In the genomic region with DNA sequence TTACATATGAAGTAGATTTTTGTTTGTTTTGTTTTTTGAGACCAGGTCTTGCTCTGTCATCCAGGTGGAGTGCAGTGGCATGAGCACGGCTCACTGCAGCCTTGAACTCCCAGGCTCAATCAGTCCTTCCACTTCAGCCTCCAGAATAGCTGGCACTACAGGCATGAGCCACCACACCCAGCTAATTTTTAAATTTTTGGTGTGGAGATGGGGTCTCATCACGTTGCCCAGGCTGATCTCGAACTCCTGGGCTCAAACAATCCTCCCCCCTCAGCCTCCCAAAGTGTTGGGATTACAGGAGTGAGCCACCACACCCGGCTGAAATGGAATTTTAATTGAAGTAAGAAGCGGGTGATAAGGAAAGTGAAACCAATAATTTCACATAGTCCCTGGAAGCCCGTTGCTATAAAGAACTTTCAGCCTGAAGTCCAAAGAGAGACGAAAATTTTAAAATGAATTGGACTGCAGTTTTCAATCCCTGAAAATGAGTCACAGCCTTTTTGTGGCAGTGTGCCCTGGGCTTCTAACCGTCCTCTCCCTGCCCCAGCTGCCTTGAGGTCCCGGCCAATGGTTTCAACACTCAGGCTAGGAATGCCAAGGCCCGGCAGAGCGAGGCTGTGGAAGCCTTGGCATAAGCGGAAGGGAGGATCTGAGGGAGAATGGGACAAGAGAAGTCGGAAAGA, we compare ENCODE assay signal across 8 cellular contexts. TPM values are rescaled to one million over a fixed set of nuclear protein-coding genes. Genes with fewer than 3 reads are reported as not detected.
A peak's percentile ranks its signal among the peaks of the same experiment; 100 is the strongest.
DNase-seq lines count a peak whose midpoint lies in the region; ATAC-seq, FAIRE-seq and TF ChIP-seq lines count a peak whose summit lies in the region.

No MANE protein-coding gene starts in this region.

- peak overlapping the region; percentile 21 for H3K9ac ChIP-seq in mammary epithelial cell (ENCODE audit: insufficient read depth, low read length)
- H3K9ac ChIP-seq in HepG2 (ENCODE audit: insufficient read depth, low read depth, low read length): no peak overlapping the region

- peak overlapping the region; percentile 71 for H3K4me2 ChIP-seq in mammary epithelial cell (ENCODE audit: insufficient read depth, low read depth, low read length)
- H3K4me2 ChIP-seq in HepG2 (ENCODE audit: low read depth, low read length): peak overlapping the region; percentile 55

- H3K27me3 ChIP-seq in mammary epithelial cell (ENCODE audit: insufficient read depth, low read length): no peaks in the 10 kb centered on the region
- H3K27me3 ChIP-seq in HepG2 (ENCODE audit: control insufficient read depth in 1 of 2, insufficient read depth in 2 of 2, low read length in 2 of 2): peaks cover 7 to 64% of the 10 kb centered on the region in 2 experiments
- no peaks in the 10 kb centered on the region for H3K27me3 ChIP-seq in tibial nerve

- H2AFZ ChIP-seq in mammary epithelial cell (ENCODE audit: low read depth, low read length) (peak overlapping the region; percentile 93), HepG2 (ENCODE audit: low read length) (no peak overlapping the region)

- H3K9me3 ChIP-seq in KOPT-K1 (ENCODE audit: insufficient read depth, low read length, poor library complexity, severe bottlenecking): no peaks in the 10 kb centered on the region
- H3K9me3 ChIP-seq in mammary epithelial cell (replicated peaks; ENCODE audit: insufficient read depth, low read length): no peaks in the 10 kb centered on the region
- no peaks in the 10 kb centered on the region for H3K9me3 ChIP-seq in HepG2 (ENCODE audit: low read length)
- no peaks in the 10 kb centered on the region for H3K9me3 ChIP-seq in tibial nerve

- TF ChIP-seq CTCF in mammary epithelial cell (conservative IDR thresholded peaks at IDR 0.05 in 1 of 2, IDR thresholded peaks at IDR 0.05 in 1 of 2; ENCODE audit: extremely low read depth in 1 of 2, insufficient read depth in 1 of 2, low read depth in 1 of 2, low read length in 2 of 2): no peak
- no peak for TF ChIP-seq CTCF in HepG2 (CRISPR knock-in tag; IDR thresholded peaks at IDR 0.05)
- TF ChIP-seq CTCF in tibial nerve (IDR thresholded peaks at IDR 0.05): no peak

- H3K4me3 ChIP-seq in mammary epithelial cell (replicated peaks in 1 of 3; ENCODE audit: insufficient read depth in 1 of 3, low read depth in 2 of 3, low read length in 3 of 3) (peak overlapping the region in 2 of 3 experiments; percentile 14 to 19), HepG2 (replicated peaks in 1 of 3; ENCODE audit: insufficient read depth in 1 of 3, low read depth in 2 of 3, low read length in 3 of 3) (peak overlapping the region in 2 of 3 experiments; percentile 9 to 21; a peak in 2 of 6 replicates), tibial nerve (peak overlapping the region; percentile 10 to 44 (median 23))

- peak overlapping the region; percentile 35 for H3K27ac ChIP-seq in KOPT-K1 (ENCODE audit: low read depth, low read length, poor library complexity, severe bottlenecking)
- peak overlapping the region; percentile 71 for H3K27ac ChIP-seq in mammary epithelial cell (ENCODE audit: insufficient read depth, low read depth, low read length)
- no peak overlapping the region for H3K27ac ChIP-seq in HepG2 (ENCODE audit: extremely low read length, insufficient read depth, low read length)
- peak overlapping the region in 3 of 4 donors; percentile 66 to 89 (median 77) for H3K27ac ChIP-seq in tibial nerve

- no peaks in the 10 kb centered on the region for H4K20me1 ChIP-seq in mammary epithelial cell (ENCODE audit: insufficient read depth, low read length)
- H4K20me1 ChIP-seq in HepG2 (ENCODE audit: insufficient read depth, low read length): no peaks in the 10 kb centered on the region

- dilution Hi-C loops in mammary epithelial cell (cut with HindIII; ENCODE audit: low sequenced_read_pairs): no loop called here

- POLR2A ChIA-PET in HepG2 (lab: Yijun Ruan, JAX): interaction anchor here (2.2 kb wide), 1 partner anchor 9 kb away, joined by 6 read pairs; no protein-coding TSS in a partner anchor

- FAIRE-seq in HepG2 (lab: Jason Lieb, UNC): no peak

- WGBS in mammary epithelial cell (ENCODE audit: low coverage, missing lambda C conversion rate): 13% methylated on average over 13 of the region's 13 CpGs
- WGBS in HepG2 (ENCODE audit: low lambda C conversion rate): 9% methylated on average over 13 of the region's 13 CpGs
- 36 to 49% methylated on average over 13 of the region's 13 CpGs for WGBS in tibial nerve, 2 donors

- no peak for TF ChIP-seq EP300 in HepG2 (IDR thresholded peaks at IDR 0.05; ENCODE audit: low read depth in 2 of 2, low read length in 2 of 2)
- TF ChIP-seq EP300 in HepG2 (CRISPR knock-in tag; IDR thresholded peaks at IDR 0.05; ENCODE audit: borderline replicate concordance): no peak
- peak in 1 of 2 donors; percentile 82 for TF ChIP-seq EP300 in tibial nerve (IDR thresholded peaks at IDR 0.05)

- TF ChIP-seq POLR2A in HepG2 (IDR thresholded peaks at IDR 0.05; ENCODE audit: insufficient read depth in 1 of 2, low read depth in 2 of 2, low read length in 2 of 2) (no peak), tibial nerve (IDR thresholded peaks at IDR 0.05) (no peak)

- H3K36me3 ChIP-seq in KOPT-K1 (ENCODE audit: insufficient read depth, low read length) (no peaks in the 10 kb centered on the region), mammary epithelial cell (ENCODE audit: insufficient read depth, low read length) (no peaks in the 10 kb centered on the region), HepG2 (replicated peaks in 1 of 2; ENCODE audit: control insufficient read depth in 1 of 2, insufficient read depth in 2 of 2, low read length in 2 of 2) (no peaks in the 10 kb centered on the region), tibial nerve (no peaks in the 10 kb centered on the region)

- BruUV-seq in mammary epithelial cell (replicated peaks; lab: Mats Ljungman, UMichigan) (no TSS peak), HepG2 (replicated peaks; lab: Mats Ljungman, UMichigan) (no TSS peak)

- H3K79me2 ChIP-seq in mammary epithelial cell (ENCODE audit: insufficient read depth, low read length) (no peaks in the 10 kb centered on the region), HepG2 (ENCODE audit: insufficient read depth, low read length) (no peaks in the 10 kb centered on the region)

- H3K4me1 ChIP-seq in mammary epithelial cell (ENCODE audit: insufficient read depth, low read length) (peaks cover 67% of the 10 kb centered on the region), HepG2 (ENCODE audit: insufficient read depth, low read length) (peaks cover 36% of the 10 kb centered on the region), tibial nerve (peaks cover 0 to 37% (median 20%) of the 10 kb centered on the region in 4 donors)

- intact Hi-C loops in mammary epithelial cell (cut with micrococcal nuclease): loop anchor here (1.0 kb wide), 2 partner anchors 8 to 57 kb away; no protein-coding TSS in a partner anchor
- intact Hi-C loops in HepG2 (cut with micrococcal nuclease; ENCODE audit: unreplicated experiment): no loop called here

- in situ Hi-C loops in mammary epithelial cell (cut with MboI; ENCODE audit: low sequenced_read_pairs in 2 of 2): no loop called here
- in situ Hi-C loops in HepG2 (cut with HindIII; ENCODE audit: extremely low pct_ligation_motif_present, low pct_unique_long_range_greater_than_20kb): no loop called here

- CTCF ChIA-PET in mammary epithelial cell (lab: Charles Lee; ENCODE audit: low non-redundant PET) (no interaction called here), HepG2 (lab: Yijun Ruan, JAX; ENCODE audit: low intra/inter-chr PET ratio, low total read pairs) (no interaction called here)

- peak; percentile 58 for ATAC-seq in HepG2
- no peak for ATAC-seq in HG03135 (IDR thresholded peaks at IDR 0.05; ENCODE audit: unreplicated experiment)
- no peak for ATAC-seq in HG03565 (IDR thresholded peaks at IDR 0.05; ENCODE audit: unreplicated experiment)

- peak; percentile 80 for DNase-seq in mammary epithelial cell
- DNase-seq in HepG2 (ENCODE audit: low spot score): no peak
- peak; percentile 71 to 85 for DNase-seq in tibial nerve (ENCODE audit: low spot score in 2 of 2)
- DNase-seq in occipital lobe (lab: John Stamatoyannopoulos, UW): no peak
- no peak for DNase-seq in COLO668 (lab: John Stamatoyannopoulos, UW; ENCODE audit: unreplicated experiment)

- TF ChIP-seq RAD21 in HepG2 (CRISPR knock-in tag; IDR thresholded peaks at IDR 0.05): no peak

RNA-seq across cellular contexts. Expression of gene RAET1E, which starts 0.8 kb away (rescaled TPM):
- total RNA-seq in mammary epithelial cell (10 to 100 TPM in 1 of 2 donors, 1 to 10 TPM in 1; 9.2 to 15.0 TPM), HepG2 (2016; rRNA removed; fragmentation: Illumina TruSeq; extraction: Trizol) (not detected in 2 replicates), tibial nerve (1 to 10 TPM in 1 of 4 donors, under 1 TPM in 2, not detected in 1; 0.30 to 1.6 (median 0.44) TPM), occipital lobe (not detected)
- polyA plus RNA-seq in mammary epithelial cell (18.5 TPM), HepG2 (2011; rRNA removed) (not detected in 2 replicates)
- not detected for polyA minus RNA-seq in mammary epithelial cell
- not detected in 2 replicates for total RNA-seq in HepG2 (2016; cell fraction: cytosol; rRNA removed; fragmentation: Illumina TruSeq; extraction: Trizol; ENCODE audit: low read depth)
- not detected in 2 replicates for total RNA-seq in HepG2 (2016; cell fraction: insoluble cytoplasmic fraction; rRNA removed; fragmentation: Illumina TruSeq; extraction: Trizol)
- not detected in 2 replicates for total RNA-seq in HepG2 (2016; cell fraction: membrane; rRNA removed; fragmentation: Illumina TruSeq; extraction: Trizol)
- not detected in 2 replicates for total RNA-seq in HepG2 (2016; cell fraction: nucleus; rRNA removed; fragmentation: Illumina TruSeq; extraction: Trizol)
- polyA plus RNA-seq in HepG2 (2011; cell fraction: cytosol; rRNA removed): not detected in 2 replicates
- polyA plus RNA-seq in HepG2 (2011; cell fraction: nucleus; rRNA removed): not detected in 2 replicates
- not detected in 2 replicates for polyA plus RNA-seq in HepG2 (2012)
- not detected in 2 replicates for polyA plus RNA-seq in HepG2 (2016; cell fraction: cytosol; fragmentation: Illumina TruSeq; extraction: Trizol; ENCODE audit: low read depth)
- polyA plus RNA-seq in HepG2 (2016; cell fraction: insoluble cytoplasmic fraction; fragmentation: Illumina TruSeq; extraction: Trizol; ENCODE audit: low read depth): not detected in 2 replicates
- not detected in 2 replicates for polyA plus RNA-seq in HepG2 (2016; cell fraction: membrane; fragmentation: Illumina TruSeq; extraction: Trizol; ENCODE audit: low read depth)
- not detected in 2 replicates for polyA plus RNA-seq in HepG2 (2016; cell fraction: nucleus; fragmentation: Illumina TruSeq; extraction: Trizol; ENCODE audit: insufficient read depth, low read depth)
- 19.1 TPM in 1 of 2 replicates, not detected in the other for polyA minus RNA-seq in HepG2 (2011; rRNA and poly(A)+ RNA removed; ENCODE audit: low replicate concordance)
- polyA minus RNA-seq in HepG2 (2011; cell fraction: cytosol; rRNA and poly(A)+ RNA removed): not detected in 2 replicates
- polyA minus RNA-seq in HepG2 (2011; cell fraction: nucleus; rRNA and poly(A)+ RNA removed): not detected in 2 replicates

RNA-seq across cellular contexts. Expression of gene RAET1G, which starts 25.8 kb away (rescaled TPM):
- total RNA-seq in mammary epithelial cell (10 to 100 TPM in 1 of 2 donors, 1 to 10 TPM in 1; 6.3 to 28.8 TPM), HepG2 (2016; rRNA removed; fragmentation: Illumina TruSeq; extraction: Trizol) (not detected in 2 replicates), tibial nerve (1 to 10 TPM in 1 of 4 donors, not detected in 3; 1.5 TPM), occipital lobe (not detected)
- polyA plus RNA-seq in mammary epithelial cell (32.3 TPM), HepG2 (2011; rRNA removed) (not detected in 2 replicates)
- 3.1 TPM for polyA minus RNA-seq in mammary epithelial cell
- total RNA-seq in HepG2 (2016; cell fraction: cytosol; rRNA removed; fragmentation: Illumina TruSeq; extraction: Trizol; ENCODE audit: low read depth): not detected in 2 replicates
- total RNA-seq in HepG2 (2016; cell fraction: insoluble cytoplasmic fraction; rRNA removed; fragmentation: Illumina TruSeq; extraction: Trizol): not detected in 2 replicates
- not detected in 2 replicates for total RNA-seq in HepG2 (2016; cell fraction: membrane; rRNA removed; fragmentation: Illumina TruSeq; extraction: Trizol)
- total RNA-seq in HepG2 (2016; cell fraction: nucleus; rRNA removed; fragmentation: Illumina TruSeq; extraction: Trizol): not detected in 2 replicates
- polyA plus RNA-seq in HepG2 (2011; cell fraction: cytosol; rRNA removed): not detected in 2 replicates
- polyA plus RNA-seq in HepG2 (2011; cell fraction: nucleus; rRNA removed): not detected in 2 replicates
- not detected in 2 replicates for polyA plus RNA-seq in HepG2 (2012)
- not detected in 2 replicates for polyA plus RNA-seq in HepG2 (2016; cell fraction: cytosol; fragmentation: Illumina TruSeq; extraction: Trizol; ENCODE audit: low read depth)
- polyA plus RNA-seq in HepG2 (2016; cell fraction: insoluble cytoplasmic fraction; fragmentation: Illumina TruSeq; extraction: Trizol; ENCODE audit: low read depth): not detected in 2 replicates
- not detected in 2 replicates for polyA plus RNA-seq in HepG2 (2016; cell fraction: membrane; fragmentation: Illumina TruSeq; extraction: Trizol; ENCODE audit: low read depth)
- not detected in 2 replicates for polyA plus RNA-seq in HepG2 (2016; cell fraction: nucleus; fragmentation: Illumina TruSeq; extraction: Trizol; ENCODE audit: insufficient read depth, low read depth)
- 6.1 TPM in 1 of 2 replicates, not detected in the other for polyA minus RNA-seq in HepG2 (2011; rRNA and poly(A)+ RNA removed; ENCODE audit: low replicate concordance)
- not detected in 2 replicates for polyA minus RNA-seq in HepG2 (2011; cell fraction: cytosol; rRNA and poly(A)+ RNA removed)
- not detected in 2 replicates for polyA minus RNA-seq in HepG2 (2011; cell fraction: nucleus; rRNA and poly(A)+ RNA removed)

RNA-seq across cellular contexts. Expression of gene LRP11, which starts 33.0 kb away (rescaled TPM):
- total RNA-seq in mammary epithelial cell (10 to 100 TPM; 67.5 to 71.3 TPM), HepG2 (2016; rRNA removed; fragmentation: Illumina TruSeq; extraction: Trizol) (32.1 and 48.9 TPM in 2 replicates), tibial nerve (10 to 100 TPM; 14.1 to 41.8 (median 31.7) TPM), occipital lobe (35.2 TPM)
- polyA plus RNA-seq in mammary epithelial cell (35.9 TPM), HepG2 (2011; rRNA removed) (32.4 and 35.8 TPM in 2 replicates)
- 57.5 TPM for polyA minus RNA-seq in mammary epithelial cell
- 13.6 and 13.7 TPM in 2 replicates for total RNA-seq in HepG2 (2016; cell fraction: cytosol; rRNA removed; fragmentation: Illumina TruSeq; extraction: Trizol; ENCODE audit: low read depth)
- total RNA-seq in HepG2 (2016; cell fraction: insoluble cytoplasmic fraction; rRNA removed; fragmentation: Illumina TruSeq; extraction: Trizol): 32.2 and 47.6 TPM in 2 replicates
- 24.5 and 28.9 TPM in 2 replicates for total RNA-seq in HepG2 (2016; cell fraction: membrane; rRNA removed; fragmentation: Illumina TruSeq; extraction: Trizol)
- 41.9 and 47.5 TPM in 2 replicates for total RNA-seq in HepG2 (2016; cell fraction: nucleus; rRNA removed; fragmentation: Illumina TruSeq; extraction: Trizol)
- 25.8 and 29.0 TPM in 2 replicates for polyA plus RNA-seq in HepG2 (2011; cell fraction: cytosol; rRNA removed)
- 17.4 and 23.9 TPM in 2 replicates for polyA plus RNA-seq in HepG2 (2011; cell fraction: nucleus; rRNA removed)
- polyA plus RNA-seq in HepG2 (2012): 41.6 TPM in 2 replicates
- polyA plus RNA-seq in HepG2 (2016; cell fraction: cytosol; fragmentation: Illumina TruSeq; extraction: Trizol; ENCODE audit: low read depth): 5.0 and 5.9 TPM in 2 replicates
- 33.9 and 34.7 TPM in 2 replicates for polyA plus RNA-seq in HepG2 (2016; cell fraction: insoluble cytoplasmic fraction; fragmentation: Illumina TruSeq; extraction: Trizol; ENCODE audit: low read depth)
- polyA plus RNA-seq in HepG2 (2016; cell fraction: membrane; fragmentation: Illumina TruSeq; extraction: Trizol; ENCODE audit: low read depth): 16.2 and 18.5 TPM in 2 replicates
- 61.0 and 62.4 TPM in 2 replicates for polyA plus RNA-seq in HepG2 (2016; cell fraction: nucleus; fragmentation: Illumina TruSeq; extraction: Trizol; ENCODE audit: insufficient read depth, low read depth)
- polyA minus RNA-seq in HepG2 (2011; rRNA and poly(A)+ RNA removed; ENCODE audit: low replicate concordance): 115 and 160 TPM in 2 replicates
- polyA minus RNA-seq in HepG2 (2011; cell fraction: cytosol; rRNA and poly(A)+ RNA removed): 33.6 and 36.5 TPM in 2 replicates
- polyA minus RNA-seq in HepG2 (2011; cell fraction: nucleus; rRNA and poly(A)+ RNA removed): 18.3 and 25.0 TPM in 2 replicates

RNA-seq across cellular contexts. Expression of gene ULBP2, which starts 44.7 kb away (rescaled TPM):
- total RNA-seq in mammary epithelial cell: 10 to 100 TPM; 12.9 to 14.5 TPM
- 20.7 TPM for polyA plus RNA-seq in mammary epithelial cell
- polyA minus RNA-seq in mammary epithelial cell: 1.7 TPM
- total RNA-seq in HepG2 (2016; rRNA removed; fragmentation: Illumina TruSeq; extraction: Trizol): not detected in 2 replicates
- not detected in 2 replicates for total RNA-seq in HepG2 (2016; cell fraction: cytosol; rRNA removed; fragmentation: Illumina TruSeq; extraction: Trizol; ENCODE audit: low read depth)
- not detected in 2 replicates for total RNA-seq in HepG2 (2016; cell fraction: insoluble cytoplasmic fraction; rRNA removed; fragmentation: Illumina TruSeq; extraction: Trizol)
- not detected in 2 replicates for total RNA-seq in HepG2 (2016; cell fraction: membrane; rRNA removed; fragmentation: Illumina TruSeq; extraction: Trizol)
- total RNA-seq in HepG2 (2016; cell fraction: nucleus; rRNA removed; fragmentation: Illumina TruSeq; extraction: Trizol): not detected in 2 replicates
- polyA plus RNA-seq in HepG2 (2011; rRNA removed): not detected in 2 replicates
- polyA plus RNA-seq in HepG2 (2011; cell fraction: cytosol; rRNA removed): not detected in 2 replicates
- polyA plus RNA-seq in HepG2 (2011; cell fraction: nucleus; rRNA removed): not detected in 2 replicates
- not detected in 2 replicates for polyA plus RNA-seq in HepG2 (2012)
- polyA plus RNA-seq in HepG2 (2016; cell fraction: cytosol; fragmentation: Illumina TruSeq; extraction: Trizol; ENCODE audit: low read depth): not detected in 2 replicates
- polyA plus RNA-seq in HepG2 (2016; cell fraction: insoluble cytoplasmic fraction; fragmentation: Illumina TruSeq; extraction: Trizol; ENCODE audit: low read depth): not detected in 2 replicates
- not detected in 2 replicates for polyA plus RNA-seq in HepG2 (2016; cell fraction: membrane; fragmentation: Illumina TruSeq; extraction: Trizol; ENCODE audit: low read depth)
- polyA plus RNA-seq in HepG2 (2016; cell fraction: nucleus; fragmentation: Illumina TruSeq; extraction: Trizol; ENCODE audit: insufficient read depth, low read depth): not detected in 2 replicates
- polyA minus RNA-seq in HepG2 (2011; rRNA and poly(A)+ RNA removed; ENCODE audit: low replicate concordance): not detected in 2 replicates
- polyA minus RNA-seq in HepG2 (2011; cell fraction: cytosol; rRNA and poly(A)+ RNA removed): not detected in 2 replicates
- not detected in 2 replicates for polyA minus RNA-seq in HepG2 (2011; cell fraction: nucleus; rRNA and poly(A)+ RNA removed)
- under 1 TPM in 1 of 4 donors, not detected in 3; 0.22 TPM for total RNA-seq in tibial nerve
- total RNA-seq in occipital lobe: 5.3 TPM

Comparison
In these comparisons a context has a peak if more than half of its experiments do, and no peak if none do; other contexts are left out.
1. DNase-seq: peak in mammary epithelial cell (single experiment) and tibial nerve (2 of 2); none in HepG2 (single experiment), occipital lobe (single experiment) and COLO668 (single experiment).
2. Peak in every context shown above with its lines, with median percentiles within 50 percentile points of each other: H3K4me3 ChIP-seq.